16 cellular contexts compared by ENCODE assay signal in genomic region chr1:2303781-2304180, GRCh38.
"Had no signal": no experiment of that assay in that cellular context is flagged by ENCODE, and none has a peak within 500 bp of the region (broad histone marks: within the 10 kb centered on the region; RNA-seq: fewer than 3 reads in every experiment).

No MANE protein-coding gene starts in this region.

- H3K27ac ChIP-seq: neural progenitor cell, ovary, upper lobe of right lung had no signal

- H3K27me3 ChIP-seq: neural progenitor cell, ovary, stomach, upper lobe of right lung had no signal

- H3K4me3 Mint-ChIP-seq: activated CD4-positive, alpha-beta T cell treated with anti-CD3 and anti-CD28 coated beads, Interleukin-2, amount 10 ng/mL, durations not matched to agents 24 days and 14 days; activated naive CD8-positive, alpha-beta T cell treated with anti-CD3 and anti-CD28 coated beads for 36 hours; activated T-cell treated with anti-CD3 and anti-CD28 coated beads, Interleukin-2, amount 50 U/mL, for 72 hours; brain; neural progenitor cell had no signal

- ATAC-seq: activated T-cell treated with anti-CD3 and anti-CD28 coated beads, Interleukin-2, amount 50 U/mL, for 72 hours; SK-N-SH treated with all-trans-retinoic acid at 6 μM for 48 hours; upper lobe of right lung had no signal

- H3K27ac Mint-ChIP-seq: activated CD4-positive, alpha-beta T cell treated with anti-CD3 and anti-CD28 coated beads, Interleukin-2, amount 10 ng/mL, durations not matched to agents 24 days and 14 days; activated naive CD8-positive, alpha-beta T cell treated with anti-CD3 and anti-CD28 coated beads for 36 hours; activated T-cell treated with anti-CD3 and anti-CD28 coated beads, Interleukin-2, amount 50 U/mL, for 72 hours; neural progenitor cell had no signal

- DNase-seq: activated CD4-positive, alpha-beta T cell treated with anti-CD3 and anti-CD28 coated beads, Interleukin-2, amount 10 ng/mL, durations not matched to agents 24 days and 14 days; activated CD8-positive, alpha-beta memory T cell treated with anti-CD3 and anti-CD28 coated beads, Interleukin-2, amount 50 U/mL, for 48 hours; activated naive CD8-positive, alpha-beta T cell treated with anti-CD3 and anti-CD28 coated beads for 36 hours; activated T-cell treated with anti-CD3 and anti-CD28 coated beads, Interleukin-2, amount 50 U/mL, for 72 hours; amygdala; glutamatergic neuron; hypothalamus; ovary; stimulated activated CD4-positive, alpha-beta T cell treated with anti-CD3 and anti-CD28 coated beads, Interleukin-12 subunit alpha, Interleukin-12 subunit beta, amount 100 ng/mL, for 4 hours; stimulated activated CD4-positive, alpha-beta T cell treated with anti-CD3 and anti-CD28 coated beads, Interleukin-2, amount 100 ng/mL, for 24 hours; stomach; upper lobe of right lung had no signal

- H3K9me3 ChIP-seq: ovary, stomach, thoracic aorta, upper lobe of right lung had no signal

- H3K4me3 ChIP-seq: neural progenitor cell, ovary, stomach, thoracic aorta, upper lobe of right lung had no signal

- H3K9ac ChIP-seq: neural progenitor cell had no signal

- H3K9me3 Mint-ChIP-seq: activated CD4-positive, alpha-beta T cell treated with anti-CD3 and anti-CD28 coated beads, Interleukin-2, amount 10 ng/mL, durations not matched to agents 24 days and 14 days; activated naive CD8-positive, alpha-beta T cell treated with anti-CD3 and anti-CD28 coated beads for 36 hours; activated T-cell treated with anti-CD3 and anti-CD28 coated beads, Interleukin-2, amount 50 U/mL, for 72 hours; brain; neural progenitor cell had no signal

- H3K36me3 ChIP-seq: neural progenitor cell, ovary had no signal

- H3K27me3 Mint-ChIP-seq: activated CD4-positive, alpha-beta T cell treated with anti-CD3 and anti-CD28 coated beads, Interleukin-2, amount 10 ng/mL, durations not matched to agents 24 days and 14 days; activated naive CD8-positive, alpha-beta T cell treated with anti-CD3 and anti-CD28 coated beads for 36 hours; brain had no signal

- H3K4me2 ChIP-seq: neural progenitor cell had no signal

- H2AFZ ChIP-seq: neural progenitor cell had no signal
